Comparison of ENCODE assay signal across 1 cellular context in the genomic region with DNA sequence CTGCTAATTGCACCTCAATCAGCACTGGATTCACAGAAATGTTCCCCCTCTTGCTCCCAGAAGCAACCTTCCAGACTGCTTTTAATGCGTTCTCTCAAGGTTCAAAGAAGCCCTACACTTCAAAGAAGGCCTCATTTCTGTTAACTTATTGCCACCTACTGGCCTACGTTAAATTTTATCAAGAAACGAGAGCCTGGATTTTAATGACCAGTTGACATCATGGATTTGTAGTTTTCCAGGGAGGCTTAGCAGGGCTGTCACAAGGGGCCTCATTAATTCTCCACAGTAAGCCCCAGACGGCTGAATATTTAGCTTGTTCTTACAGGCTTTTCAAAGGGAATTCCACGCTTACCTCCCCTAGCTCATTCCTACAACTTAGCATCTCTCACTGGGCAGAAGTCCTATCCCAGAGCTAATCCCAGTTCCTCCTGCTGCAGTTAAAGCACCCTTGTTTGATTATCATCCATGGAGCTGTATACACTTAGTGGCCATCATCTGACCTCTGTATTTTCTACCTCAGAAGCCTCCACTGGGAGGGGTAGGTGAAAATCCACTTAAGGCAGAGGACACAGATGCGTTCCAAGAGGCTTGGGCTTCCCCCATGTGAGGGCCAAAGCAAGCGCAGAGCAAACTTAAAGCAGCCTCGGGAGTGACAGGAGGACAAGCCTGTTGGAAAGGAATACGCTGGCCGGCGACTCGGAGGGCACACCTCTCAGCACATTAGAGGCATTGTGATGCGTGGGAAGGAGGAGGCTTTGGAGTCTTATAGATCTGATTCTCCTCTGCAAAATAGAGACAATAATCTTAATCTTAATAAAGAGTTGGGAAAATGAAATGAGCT.
TF ChIP-seq lines count a peak whose summit lies in the region.

No MANE protein-coding gene starts in this region.

TF ChIP-seq in HEK293, 187 proteins besides CTCF, POLR2A, EP300 and RAD21 (continued from another document):
- no peak for TF ChIP-seq ZNF488 (tag by site-specific recombination; IDR thresholded peaks at IDR 0.05)
- TF ChIP-seq PRDM1 (tag by site-specific recombination; IDR thresholded peaks at IDR 0.05) = no peak
- TF ChIP-seq ZNF24 (tag by site-specific recombination; IDR thresholded peaks at IDR 0.05) = no peak
- TF ChIP-seq ZNF292 (tag by site-specific recombination; IDR thresholded peaks at IDR 0.05; ENCODE audit: borderline replicate concordance, low read depth) = no peak
- no peak for TF ChIP-seq GLIS1 (tag by site-specific recombination; IDR thresholded peaks at IDR 0.05)
- TF ChIP-seq ZIC2 (tag by site-specific recombination; IDR thresholded peaks at IDR 0.05) = peak; percentile 15; the same call in 1 of the 2 replicates
- TF ChIP-seq SP2 (tag by site-specific recombination; IDR thresholded peaks at IDR 0.05) = no peak
- TF ChIP-seq ZNF18 (tag by site-specific recombination; IDR thresholded peaks at IDR 0.05) = no peak
- TF ChIP-seq ZNF544 (tag by site-specific recombination; IDR thresholded peaks at IDR 0.05) = no peak
- no peak for TF ChIP-seq ZNF394 (tag by site-specific recombination; IDR thresholded peaks at IDR 0.05; ENCODE audit: borderline replicate concordance)
- peak; percentile 51 for TF ChIP-seq ZNF335 (tag by site-specific recombination; conservative IDR thresholded peaks at IDR 0.05)
- peak; percentile 53; the same call in 1 of the 2 replicates for TF ChIP-seq ZNF660 (tag by site-specific recombination; IDR thresholded peaks at IDR 0.05)
- no peak for TF ChIP-seq HOXD13 (CRISPR knock-in tag; IDR thresholded peaks at IDR 0.05; ENCODE audit: borderline replicate concordance)
- TF ChIP-seq ZNF311 (tag by site-specific recombination; IDR thresholded peaks at IDR 0.05; ENCODE audit: borderline replicate concordance) = no peak
